ENCODE assay signal across 8 cellular contexts in genomic region chr1:148860057-148860456, GRCh38. TPM values are rescaled to one million over a fixed set of nuclear protein-coding genes. Genes with fewer than 3 reads are reported as not detected.
DNase-seq lines count a peak whose midpoint lies in the region; ATAC-seq, FAIRE-seq and TF ChIP-seq lines count a peak whose summit lies in the region.
"Not testable (repeated sequence)": the region's sequence is repeated elsewhere in the genome, so short reads cannot be mapped to it uniquely, and the experiment has no call there.

No MANE protein-coding gene starts in this region.

- not testable (repeated sequence) for H3K9ac ChIP-seq in K562 (ENCODE audit: insufficient read depth in 1 of 2, low read depth in 2 of 2, low read length in 2 of 2)

- H3K27ac ChIP-seq in RWPE2 (ENCODE audit: poor library complexity, severe bottlenecking); K562 (ENCODE audit: extremely low read depth, low read depth, low read length); heart right ventricle; psoas muscle: not testable (repeated sequence)

- no CpG with 5 or more reads among the region's 2 CpGs for WGBS in K562 (ENCODE audit: insufficient coverage, low coverage, missing lambda C conversion rate)
- WGBS in heart right ventricle, 2 donors: no CpG with 5 or more reads among the region's 2 CpGs
- no CpG with 5 or more reads among the region's 2 CpGs for WGBS in psoas muscle, 3 donors

- not testable (repeated sequence) for H3K9me3 ChIP-seq in RWPE2 (ENCODE audit: severe bottlenecking); K562 (replicated peaks; ENCODE audit: control insufficient read depth, insufficient read depth, low read depth, low read length); heart right ventricle; psoas muscle

- not testable (repeated sequence) for TF ChIP-seq CTCF in RWPE2 (IDR thresholded peaks at IDR 0.05; ENCODE audit: poor library complexity, severe bottlenecking); K562 (IDR thresholded peaks at IDR 0.05 in 2 of 3, conservative IDR thresholded peaks at IDR 0.05 in 1 of 3; ENCODE audit: insufficient read depth in 2 of 3, low read depth in 1 of 3, low read length in 3 of 3); heart right ventricle (IDR thresholded peaks at IDR 0.05); psoas muscle (IDR thresholded peaks at IDR 0.05)

- not testable (repeated sequence) for TF ChIP-seq POLR2A in K562 (conservative IDR thresholded peaks at IDR 0.05)

- not testable (repeated sequence) for H3K4me1 Mint-ChIP-seq in stimulated activated effector memory CD8-positive, alpha-beta T cell treated with anti-CD3 and anti-CD28 coated beads, Interleukin-12 subunit alpha, Interleukin-12 subunit beta, amount 100 ng/mL, for 72 hours

- not testable (repeated sequence) for H3K27me3 ChIP-seq in RWPE2 (ENCODE audit: insufficient read depth, poor library complexity, severe bottlenecking); K562 (ENCODE audit: control insufficient read depth in 2 of 2, insufficient read depth in 2 of 2, low read length in 2 of 2); heart right ventricle; psoas muscle (ENCODE audit: insufficient read depth in 3 of 3, low read length in 2 of 3)

- in situ Hi-C loops in K562 (cut with MboI): not testable (repeated sequence)

- H3K4me3 Mint-ChIP-seq in stimulated activated effector memory CD8-positive, alpha-beta T cell treated with anti-CD3 and anti-CD28 coated beads, Interleukin-12 subunit alpha, Interleukin-12 subunit beta, amount 100 ng/mL, for 72 hours: not testable (repeated sequence)

- H3K36me3 Mint-ChIP-seq in stimulated activated effector memory CD8-positive, alpha-beta T cell treated with anti-CD3 and anti-CD28 coated beads, Interleukin-12 subunit alpha, Interleukin-12 subunit beta, amount 100 ng/mL, for 72 hours: not testable (repeated sequence)

- H3K4me1 ChIP-seq in RWPE2 (ENCODE audit: insufficient read depth, poor library complexity, severe bottlenecking); K562 (replicated peaks in 1 of 2; ENCODE audit: control insufficient read depth in 2 of 2, insufficient read depth in 2 of 2, low read length in 2 of 2); heart right ventricle; psoas muscle: not testable (repeated sequence)

- not testable (repeated sequence) for H2AFZ ChIP-seq in K562 (ENCODE audit: low read depth, low read length)

- H4K20me1 ChIP-seq in K562 (replicated peaks; ENCODE audit: control insufficient read depth, insufficient read depth, low read length): not testable (repeated sequence)

- not testable (repeated sequence) for H3K9me3 Mint-ChIP-seq in stimulated activated effector memory CD8-positive, alpha-beta T cell treated with anti-CD3 and anti-CD28 coated beads, Interleukin-12 subunit alpha, Interleukin-12 subunit beta, amount 100 ng/mL, for 72 hours

- H3K79me2 ChIP-seq in K562 (ENCODE audit: control insufficient read depth, insufficient read depth, low read length): not testable (repeated sequence)

- ATAC-seq in RWPE2 (ENCODE audit: low read depth) (peak; percentile 36; the same call in 1 of the 3 replicates), K562 (peak; percentile 82), heart right ventricle (peak in 5 of 8 donors; percentile 32 to 51 (median 41)), left ventricle myocardium superior (peak; percentile 31), left lobe of liver (peak; percentile 44), psoas muscle (peak; percentile 11 to 28 (median 26))
- ATAC-seq in stimulated activated effector memory CD8-positive, alpha-beta T cell treated with anti-CD3 and anti-CD28 coated beads, Interleukin-12 subunit alpha, Interleukin-12 subunit beta, amount 100 ng/mL, for 72 hours: peak; percentile 31
- ATAC-seq in stimulated activated naive CD8-positive, alpha-beta T cell treated with anti-CD3 and anti-CD28 coated beads, Interleukin-15, Interleukin-2, amounts not matched to agents 100 U/mL and 50 U/mL, for 24 hours: peak; percentile 14

- not testable (repeated sequence) for BruUV-seq in K562 (replicated peaks; lab: Mats Ljungman, UMichigan)

- not testable (repeated sequence) for TF ChIP-seq RAD21 in K562 (CRISPR knock-in tag; conservative IDR thresholded peaks at IDR 0.05 in 1 of 2, IDR thresholded peaks at IDR 0.05 in 1 of 2)

- H3K9me1 ChIP-seq in K562 (ENCODE audit: control insufficient read depth, insufficient read depth, low read length): not testable (repeated sequence)

- H3K36me3 ChIP-seq in RWPE2 (ENCODE audit: low read depth); K562 (ENCODE audit: control insufficient read depth, insufficient read depth, low read length); heart right ventricle; psoas muscle (ENCODE audit: insufficient read depth in 1 of 2, low read depth in 1 of 2): not testable (repeated sequence)

- not testable (repeated sequence) for H3K4me2 ChIP-seq in K562 (ENCODE audit: insufficient read depth, low read length)

- FAIRE-seq in K562 (lab: Jason Lieb, UNC): not testable (repeated sequence)

- not testable (repeated sequence) for H3K4me3 ChIP-seq in RWPE2 (ENCODE audit: severe bottlenecking); K562; heart right ventricle; psoas muscle

- not testable (repeated sequence) for TF ChIP-seq EP300 in K562 (IDR thresholded peaks at IDR 0.05; ENCODE audit: low read length)

- CTCF ChIA-PET in K562 (lab: Yijun Ruan, JAX; ENCODE audit: low intra/inter-chr PET ratio): not testable (repeated sequence)

- DNase-seq in RWPE2 (ENCODE audit: low spot score); K562 (ENCODE audit: extremely low read depth in 1 of 4, low spot score in 3 of 4); heart right ventricle; left ventricle myocardium superior; left lobe of liver (ENCODE audit: low spot score); psoas muscle; stimulated activated effector memory CD8-positive, alpha-beta T cell treated with anti-CD3 and anti-CD28 coated beads, Interleukin-12 subunit alpha, Interleukin-12 subunit beta, amount 100 ng/mL, for 72 hours (ENCODE audit: low spot score in 2 of 2); stimulated activated naive CD8-positive, alpha-beta T cell treated with anti-CD3 and anti-CD28 coated beads, Interleukin-15, Interleukin-2, amounts not matched to agents 100 U/mL and 50 U/mL, for 24 hours: not testable (repeated sequence)

- intact Hi-C loops in K562 (cut with micrococcal nuclease); heart right ventricle (cut with DNase I); left ventricle myocardium superior (cut with micrococcal nuclease); psoas muscle (cut with DNase I): not testable (repeated sequence)

- POLR2A ChIA-PET in K562 (lab: Yijun Ruan, JAX): not testable (repeated sequence)

- not testable (repeated sequence) for H3K27ac Mint-ChIP-seq in stimulated activated effector memory CD8-positive, alpha-beta T cell treated with anti-CD3 and anti-CD28 coated beads, Interleukin-12 subunit alpha, Interleukin-12 subunit beta, amount 100 ng/mL, for 72 hours

RNA-seq across cellular contexts. Expression of gene PDE4DIP, which starts 15.8 kb away (rescaled TPM):
- 488 and 689 TPM in 2 replicates for total RNA-seq in K562 (2011; cell fraction: chromatin; rRNA removed; ENCODE audit: low replicate concordance)
- total RNA-seq in K562 (2011; cell fraction: nucleolus; rRNA removed): 235 and 253 TPM in 2 replicates
- 363 and 390 TPM in 2 replicates for total RNA-seq in K562 (2011; cell fraction: nucleoplasm; rRNA removed)
- total RNA-seq in K562 (2014; rRNA removed) (148 and 160 TPM in 2 replicates), K562 (2014; rRNA removed; fragmentation: Illumina TruSeq; extraction: Trizol) (260 and 272 TPM in 2 replicates), K562 (2015; rRNA removed; fragmentation: Illumina TruSeq; extraction: Trizol) (198 and 200 TPM in 2 replicates), K562 (2021) (355 and 362 TPM in 2 replicates), heart right ventricle (1,000 to 10,000 TPM; 1,915 to 2,957 (median 2,606) TPM), left ventricle myocardium superior (1,838 TPM), left lobe of liver (138 TPM), psoas muscle (1,000 to 10,000 TPM; 1,830 to 3,658 (median 2,938) TPM)
- polyA plus RNA-seq in K562 (2011; rRNA removed) (242 and 324 TPM in 2 replicates), K562 (2014; fragmentation: Illumina TruSeq; extraction: Trizol) (232 and 260 TPM in 2 replicates), K562 (2014; fragmentation: Nextera tagmentation; extraction: Ambion mirVana) (100 to 1,000 TPM; 225 to 334 TPM), K562 (2014; rRNA removed) (202 and 205 TPM in 2 replicates), heart right ventricle (100 to 1,000 TPM; 479 to 683 TPM), psoas muscle (1,000 to 10,000 TPM in 2 of 3 donors, 100 to 1,000 TPM in 1; 368 to 2,569 (median 1,043) TPM)
- 123 and 131 TPM in 2 replicates for polyA plus RNA-seq in K562 (2011; cell fraction: cytosol; rRNA removed)
- 209 and 256 TPM in 2 replicates for polyA plus RNA-seq in K562 (2011; cell fraction: nucleus; rRNA removed)
- polyA plus RNA-seq in K562 (2012): 223 and 364 TPM in 2 replicates
- polyA minus RNA-seq in K562 (2011; rRNA and poly(A)+ RNA removed): 462 and 560 TPM in 2 replicates
- 187 TPM in 2 replicates for polyA minus RNA-seq in K562 (2011; cell fraction: cytosol; rRNA and poly(A)+ RNA removed)
- polyA minus RNA-seq in K562 (2011; cell fraction: nucleus; rRNA and poly(A)+ RNA removed): 250 and 327 TPM in 2 replicates

Comparison
In these comparisons a context has a peak if more than half of its experiments do, and no peak if none do; other contexts are left out.
1. ATAC-seq: peak in every context shown above with its lines; median percentile 82 in K562; 44 in left lobe of liver; 41 in heart right ventricle; 36 in RWPE2; 31 in left ventricle myocardium superior; 31 in stimulated activated effector memory CD8-positive, alpha-beta T cell treated with anti-CD3 and anti-CD28 coated beads, Interleukin-12 subunit alpha, Interleukin-12 subunit beta, amount 100 ng/mL, for 72 hours; 26 in psoas muscle; 14 in stimulated activated naive CD8-positive, alpha-beta T cell treated with anti-CD3 and anti-CD28 coated beads, Interleukin-15, Interleukin-2, amounts not matched to agents 100 U/mL and 50 U/mL, for 24 hours.